Comparison of ENCODE assay signal across 13 cellular contexts in the genomic region with DNA sequence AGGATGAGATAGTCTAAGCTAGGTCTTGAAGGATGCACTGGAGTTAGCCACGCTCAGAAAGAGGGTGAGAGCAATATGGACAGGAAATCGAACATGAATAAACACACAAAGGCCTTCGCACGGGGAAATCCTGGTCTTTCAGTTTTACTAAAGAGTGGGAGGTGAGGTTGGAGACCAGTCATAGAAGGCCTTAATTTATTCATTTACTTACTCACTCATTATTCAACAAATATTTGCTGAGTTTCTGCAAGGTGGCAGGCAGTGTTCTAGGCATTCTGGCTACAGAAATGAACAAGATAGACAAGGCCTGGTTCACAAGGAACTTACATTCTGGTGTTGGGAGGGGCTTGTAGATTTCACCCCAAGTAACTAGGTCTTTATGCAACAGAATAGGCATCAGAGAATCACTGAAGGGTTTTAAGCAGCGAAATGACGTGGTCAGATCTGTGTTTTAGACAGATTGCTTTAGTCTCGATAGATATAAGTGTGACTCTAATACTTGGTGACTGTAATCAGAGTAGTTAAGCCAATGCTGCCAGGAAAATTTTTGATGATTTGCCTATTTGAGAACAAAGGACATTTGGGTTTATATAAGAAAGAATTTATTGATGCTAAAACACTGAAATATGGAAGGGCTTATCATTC.
A peak's percentile ranks its signal among the peaks of the same experiment; 100 is the strongest.
DNase-seq lines count a peak whose midpoint lies in the region; ATAC-seq, FAIRE-seq and TF ChIP-seq lines count a peak whose summit lies in the region.
"Had no signal": no experiment of that assay in that cellular context is flagged by ENCODE, and none has a peak within 500 bp of the region (broad histone marks: within the 10 kb centered on the region; RNA-seq: fewer than 3 reads in every experiment).

No MANE protein-coding gene starts in this region.

- intact Hi-C loops in GM12878 (cut with micrococcal nuclease; ENCODE audit: unreplicated experiment) (loop anchor here (5.0 kb wide), 1 partner anchor 185 kb away; a partner anchor contains a TSS), breast epithelium (cut with DNase I; ENCODE audit: low total_unique reads) (no loop called here)

- H3K4me3 ChIP-seq in GM12878 = no peak overlapping the region
- no peak overlapping the region for H3K4me3 ChIP-seq in breast epithelium

- no peaks in the 10 kb centered on the region for H3K27me3 Mint-ChIP-seq in chondrocyte (ENCODE audit: low read depth)
- H3K27me3 Mint-ChIP-seq: activated naive CD4-positive, alpha-beta T cell treated with anti-CD3 and anti-CD28 coated beads, Interleukin-2, amount 50 U/mL, for 24 hours had no signal

- no peaks in the 10 kb centered on the region for H3K36me3 ChIP-seq in GM12878 (ENCODE audit: control insufficient read depth in 2 of 2, insufficient read depth in 2 of 2, low read length in 1 of 2)
- H3K36me3 ChIP-seq in breast epithelium = no peaks in the 10 kb centered on the region

- in situ Hi-C loops in GM12878 (cut with MboI) = no loop called here

- H3K27me3 ChIP-seq in GM12878 (replicated peaks in 1 of 2; ENCODE audit: control insufficient read depth in 2 of 2, insufficient read depth in 2 of 2, low read length in 1 of 2) (no peaks in the 10 kb centered on the region), breast epithelium (peaks cover 0 to 8% of the 10 kb centered on the region in 2 donors)

- H3K4me2 ChIP-seq in GM12878 (ENCODE audit: control insufficient read depth, insufficient read depth) = no peak overlapping the region

- H3K27ac ChIP-seq in GM12878 (ENCODE audit: control insufficient read depth, insufficient read depth) (no peak overlapping the region), breast epithelium (no peak overlapping the region)

- no peak for TF ChIP-seq CTCF in GM12878 (IDR thresholded peaks at IDR 0.05 in 2 of 3, conservative IDR thresholded peaks at IDR 0.05 in 1 of 3; ENCODE audit: control insufficient read depth in 2 of 3, extremely low read depth in 1 of 3, insufficient read depth in 1 of 3, low read depth in 3 of 3, low read length in 3 of 3)
- TF ChIP-seq CTCF in breast epithelium (IDR thresholded peaks at IDR 0.05) = no peak
- TF ChIP-seq CTCF in chondrocyte (IDR thresholded peaks at IDR 0.05) = no peak

- ATAC-seq in GM18873 (IDR thresholded peaks at IDR 0.05; ENCODE audit: low FRiP score, unreplicated experiment) (peak; percentile 62), HG03060 (IDR thresholded peaks at IDR 0.05; ENCODE audit: low read depth, unreplicated experiment) (peak; percentile 37), GM12878 (peak; percentile 89)
- ATAC-seq: CD8-positive, alpha-beta T cell had no signal

- no peak for DNase-seq in GM12892 (ENCODE audit: insufficient read length)
- DNase-seq in GM12878 (ENCODE audit: low read depth, low spot score) = no peak
- no peak for DNase-seq in breast epithelium (ENCODE audit: low spot score in 2 of 2)
- no peak for DNase-seq in DMS153 (lab: John Stamatoyannopoulos, UW)
- no peak for DNase-seq in activated effector memory CD4-positive, alpha-beta T cell treated with anti-CD3 and anti-CD28 coated beads, Interleukin-2, amount 50 U/mL, for 16 hours
- no peak for DNase-seq in chondrocyte (ENCODE audit: low spot score)
- DNase-seq: CD8-positive, alpha-beta T cell; NCI-H1694 treated with DMSO at 0.1 percent for 48 hours; NCI-H774; SHP77 treated with DMSO at 0.1 percent for 48 hours had no signal

- H3K36me3 Mint-ChIP-seq in chondrocyte (ENCODE audit: low read depth) = no peaks in the 10 kb centered on the region
- H3K36me3 Mint-ChIP-seq: activated naive CD4-positive, alpha-beta T cell treated with anti-CD3 and anti-CD28 coated beads, Interleukin-2, amount 50 U/mL, for 24 hours; CD8-positive, alpha-beta T cell had no signal

- POLR2A ChIA-PET in GM12878 (lab: Charles Lee) = no interaction called here

- H3K4me1 Mint-ChIP-seq in chondrocyte (ENCODE audit: low read depth) = no peaks in the 10 kb centered on the region

- CTCF ChIA-PET in GM12878 (lab: Yijun Ruan, JAX) = no interaction called here

- WGBS in GM12878 (ENCODE audit: insufficient coverage, insufficient replicate concordance, low lambda C conversion rate, missing lambda C conversion rate) = 15% methylated on average over 7 of the region's 7 CpGs

- RAD21 ChIA-PET in GM12878 (lab: Charles Lee; ENCODE audit: unreplicated experiment) = interaction anchor here (3.4 kb wide), 1 partner anchor 20 kb away, joined by 17 read pairs; no protein-coding TSS in a partner anchor

- no peaks in the 10 kb centered on the region for H3K79me2 ChIP-seq in GM12878 (ENCODE audit: control insufficient read depth, insufficient read depth, low read length)

- no peak overlapping the region for H2AFZ ChIP-seq in GM12878 (ENCODE audit: control insufficient read depth, low read depth, low read length)

- no peak overlapping the region for H3K4me3 Mint-ChIP-seq in chondrocyte (ENCODE audit: unreplicated experiment)
- H3K4me3 Mint-ChIP-seq: activated naive CD4-positive, alpha-beta T cell treated with anti-CD3 and anti-CD28 coated beads, Interleukin-2, amount 50 U/mL, for 24 hours; CD8-positive, alpha-beta T cell had no signal

- BruUV-seq in GM12878 (replicated peaks; lab: Mats Ljungman, UMichigan) = no TSS peak

- 0 out of 4 replicates have a peak, but pooled peaks of 1 of the 2 experiments have one; percentile 26 for TF ChIP-seq EP300 in GM12878 (IDR thresholded peaks at IDR 0.05; ENCODE audit: borderline replicate concordance in 1 of 2, control insufficient read depth in 1 of 2, low read depth in 2 of 2, low read length in 2 of 2)

- no peak overlapping the region for H3K27ac Mint-ChIP-seq in chondrocyte (ENCODE audit: unreplicated experiment)
- H3K27ac Mint-ChIP-seq: activated naive CD4-positive, alpha-beta T cell treated with anti-CD3 and anti-CD28 coated beads, Interleukin-2, amount 50 U/mL, for 24 hours; CD8-positive, alpha-beta T cell had no signal

- no peaks in the 10 kb centered on the region for H4K20me1 ChIP-seq in GM12878 (ENCODE audit: control insufficient read depth, insufficient read depth)

- no peak overlapping the region for H3K9ac ChIP-seq in GM12878 (ENCODE audit: control insufficient read depth, insufficient read depth, low read length)

- SMC1A ChIA-PET in GM12878 (lab: Charles Lee; ENCODE audit: uncharacterized antibody, unreplicated experiment) = interaction anchor here (1.0 to 1.8 kb wide), 2 partner anchors 10 to 14 kb away, joined by 4 to 5 read pairs; no protein-coding TSS in a partner anchor

- TF ChIP-seq POLR2A in GM12892 (IDR thresholded peaks at IDR 0.05; ENCODE audit: low read depth, low read length) = no peak
- TF ChIP-seq POLR2A in GM12878 (IDR thresholded peaks at IDR 0.05; ENCODE audit: low read depth, low read length) = no peak
- no peak for TF ChIP-seq POLR2A in breast epithelium (IDR thresholded peaks at IDR 0.05)

- H3K9me3 ChIP-seq in GM12878 (replicated peaks; ENCODE audit: control insufficient read depth, insufficient read depth, low read length) (no peaks in the 10 kb centered on the region; the same call in 2 of the 3 replicates), breast epithelium (no peaks in the 10 kb centered on the region)

- FAIRE-seq in GM12892 (lab: Jason Lieb, UNC) = peak; percentile 75
- no peak for FAIRE-seq in GM12878 (lab: Jason Lieb, UNC)

- TF ChIP-seq RAD21 in GM12878 (IDR thresholded peaks at IDR 0.05; ENCODE audit: insufficient read depth, low read depth, low read length) = no peak

- no peaks in the 10 kb centered on the region; the same call in 1 of the 2 replicates for H3K4me1 ChIP-seq in GM12878 (ENCODE audit: control insufficient read depth, insufficient read depth, low read length)
- no peaks in the 10 kb centered on the region for H3K4me1 ChIP-seq in breast epithelium

- H3K9me3 Mint-ChIP-seq in chondrocyte (ENCODE audit: low read depth) = peaks cover 13% of the 10 kb centered on the region
- H3K9me3 Mint-ChIP-seq: activated naive CD4-positive, alpha-beta T cell treated with anti-CD3 and anti-CD28 coated beads, Interleukin-2, amount 50 U/mL, for 24 hours; CD8-positive, alpha-beta T cell had no signal

TF ChIP-seq in GM12878, 131 proteins besides CTCF, POLR2A, EP300 and RAD21 (continues in another document):
- TF ChIP-seq RUNX3 (IDR thresholded peaks at IDR 0.05; ENCODE audit: low read length) (peak; percentile 77), TCF7 (IDR thresholded peaks at IDR 0.05; ENCODE audit: borderline replicate concordance) (peak; percentile 46; the same call in 1 of the 2 replicates), FOXM1 (IDR thresholded peaks at IDR 0.05; ENCODE audit: low read depth, low read length) (peak; percentile 67; the same call in 1 of the 2 replicates), NFIC (IDR thresholded peaks at IDR 0.05; ENCODE audit: low read depth, low read length) (peak; percentile 79), BMI1 (IDR thresholded peaks at IDR 0.05; ENCODE audit: borderline replicate concordance) (no peak), SPI1 (IDR thresholded peaks at IDR 0.05; ENCODE audit: borderline replicate concordance, insufficient read depth, low read depth, low read length) (no peak), MTA2 (IDR thresholded peaks at IDR 0.05; ENCODE audit: low read depth) (no peak), NR2F1 (conservative IDR thresholded peaks at IDR 0.05) (no peak), CBFB (IDR thresholded peaks at IDR 0.05; ENCODE audit: low read depth) (no peak), GABPA (IDR thresholded peaks at IDR 0.05; ENCODE audit: low read depth) (0 out of 2 replicates have a peak, but pooled peaks have one; percentile 22), RELA (IDR thresholded peaks at IDR 0.05; ENCODE audit: borderline replicate concordance, partially characterized antibody) (peak; percentile 26), PML (IDR thresholded peaks at IDR 0.05; ENCODE audit: low read length) (peak; percentile 47; the same call in 1 of the 2 replicates), BCL11A (IDR thresholded peaks at IDR 0.05; ENCODE audit: low read depth, low read length) (peak; percentile 79), POU2F2 (IDR thresholded peaks at IDR 0.05; ENCODE audit: borderline replicate concordance, low read depth, low read length) (peak; percentile 28; the same call in 1 of the 3 replicates), ZBED1 (IDR thresholded peaks at IDR 0.05; ENCODE audit: borderline replicate concordance) (peak; percentile 47; the same call in 1 of the 2 replicates), SREBF1 (IDR thresholded peaks at IDR 0.05; ENCODE audit: low read length) (no peak), ETV6 (conservative IDR thresholded peaks at IDR 0.05 in 1 of 2, IDR thresholded peaks at IDR 0.05 in 1 of 2; ENCODE audit: borderline replicate concordance in 1 of 2, low read depth in 1 of 2) (peak in 1 of 2 experiments; percentile 21; a peak in 1 of 4 replicates), EED (IDR thresholded peaks at IDR 0.05; ENCODE audit: low read depth) (peak; percentile 46; the same call in 1 of the 2 replicates), IRF4 (IDR thresholded peaks at IDR 0.05; ENCODE audit: low read depth, low read length) (peak; percentile 79; the same call in 1 of the 2 replicates), NR2C2 (IDR thresholded peaks at IDR 0.05; ENCODE audit: borderline replicate concordance, control insufficient read depth, insufficient read length, low read depth) (no peak), IKZF1 (conservative IDR thresholded peaks at IDR 0.05) (0 out of 2 replicates have a peak, but pooled peaks have one; percentile 22), DPF2 (IDR thresholded peaks at IDR 0.05) (0 out of 2 replicates have a peak, but pooled peaks have one; percentile 46)

Comparison
In these comparisons a context has a peak if more than half of its experiments do, and no peak if none do; other contexts are left out.
1. ATAC-seq: peak in every context shown above with its lines; median percentile 89 in GM12878; 62 in GM18873; 37 in HG03060.